ENCODE assay signal across 24 cellular contexts in the genomic region with DNA sequence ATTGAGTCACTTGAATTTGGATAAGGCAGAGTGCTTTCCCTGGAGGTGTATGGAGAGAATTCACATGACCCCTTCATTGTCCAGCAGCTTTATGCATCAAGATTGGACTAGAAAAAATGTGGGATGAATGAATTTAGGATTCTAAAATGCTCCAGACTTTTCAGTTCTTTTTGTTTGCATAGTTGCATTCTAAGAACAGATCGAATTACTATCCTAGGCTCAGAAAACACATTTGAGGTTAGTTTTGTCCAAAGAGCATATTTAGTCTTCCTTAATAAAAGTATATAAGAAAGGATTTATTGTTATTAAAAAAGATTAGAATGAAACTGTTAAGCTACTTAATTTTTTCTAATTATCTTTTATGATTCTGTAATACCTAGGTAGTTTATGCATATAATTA.
"Had no signal": no experiment of that assay in that cellular context is flagged by ENCODE, and none has a peak within 500 bp of the region (broad histone marks: within the 10 kb centered on the region; RNA-seq: fewer than 3 reads in every experiment).

No MANE protein-coding gene starts in this region.

- H3K9me3 Mint-ChIP-seq: activated naive CD4-positive, alpha-beta T cell treated with anti-CD3 and anti-CD28 coated beads, Interleukin-2, amount 50 U/mL, for 72 hours; activated naive CD8-positive, alpha-beta T cell treated with anti-CD3 and anti-CD28 coated beads, Interleukin-2, amount 50 U/mL, for 24 hours; T-helper 1 cell treated with Interleukin-12 subunit alpha and Interleukin-12 subunit beta and Interleukin-4 antibody, amounts not matched to agents 30 μg/mL and 1 μg/mL, for 36 hours; WTC11 had no signal

- H3K27ac Mint-ChIP-seq: activated CD8-positive, alpha-beta T cell treated with anti-CD3 and anti-CD28 coated beads, Interleukin-2, amount 10 ng/mL, durations not matched to agents 7 days and 5 days; activated naive CD4-positive, alpha-beta T cell treated with anti-CD3 and anti-CD28 coated beads, Interleukin-2, amount 50 U/mL, for 72 hours; activated naive CD8-positive, alpha-beta T cell treated with anti-CD3 and anti-CD28 coated beads, Interleukin-2, amount 50 U/mL, for 24 hours; T-helper 1 cell treated with Interleukin-12 subunit alpha and Interleukin-12 subunit beta and Interleukin-4 antibody, amounts not matched to agents 30 μg/mL and 1 μg/mL, for 36 hours; WTC11 had no signal

- DNase-seq: activated CD4-positive, alpha-beta T cell treated with anti-CD3 and anti-CD28 coated beads for 48 hours; activated CD4-positive, alpha-beta T cell treated with anti-CD3 and anti-CD28 coated beads, Interleukin-2, amount 50 U/mL, for 4 hours; activated CD4-positive, CD25-positive, alpha-beta regulatory T cell treated with anti-CD3 and anti-CD28 coated beads, Interleukin-2, amount 50 U/mL, for 72 hours; activated CD8-positive, alpha-beta memory T cell treated with anti-CD3 and anti-CD28 coated beads, Interleukin-2, amount 50 U/mL, for 48 hours; activated CD8-positive, alpha-beta T cell treated with anti-CD3 and anti-CD28 coated beads, Interleukin-2, amount 10 ng/mL, durations not matched to agents 7 days and 5 days; activated effector memory CD4-positive, alpha-beta T cell treated with Interleukin-2 at 50 U/mL for 16 hours; activated naive CD4-positive, alpha-beta T cell; activated naive CD8-positive, alpha-beta T cell treated with anti-CD3 and anti-CD28 coated beads, Interleukin-2, amount 50 U/mL, for 24 hours; activated T-cell treated with anti-CD3 and anti-CD28 coated beads, Interleukin-2, amount 50 U/mL, for 1 hour; cerebellar nuclear complex; Kasumi-1; KBM-7; NCI-H1048; NCI-H1417 treated with DMSO at 0.1 percent for 48 hours; NCI-H1694; NCI-H2029; NCI-H2107; NCI-H524; PC-3; SHP77 treated with DMSO at 0.1 percent for 48 hours; T-helper 9 cell had no signal

- H3K27me3 Mint-ChIP-seq: activated naive CD8-positive, alpha-beta T cell treated with anti-CD3 and anti-CD28 coated beads, Interleukin-2, amount 50 U/mL, for 24 hours had no signal

- H3K36me3 Mint-ChIP-seq: activated naive CD4-positive, alpha-beta T cell treated with anti-CD3 and anti-CD28 coated beads, Interleukin-2, amount 50 U/mL, for 72 hours; WTC11 had no signal

- H3K4me3 Mint-ChIP-seq: activated CD8-positive, alpha-beta T cell treated with anti-CD3 and anti-CD28 coated beads, Interleukin-2, amount 10 ng/mL, durations not matched to agents 7 days and 5 days; activated naive CD8-positive, alpha-beta T cell treated with anti-CD3 and anti-CD28 coated beads, Interleukin-2, amount 50 U/mL, for 24 hours; T-helper 1 cell treated with Interleukin-12 subunit alpha and Interleukin-12 subunit beta and Interleukin-4 antibody, amounts not matched to agents 30 μg/mL and 1 μg/mL, for 36 hours; WTC11 had no signal
